In the genomic region with DNA sequence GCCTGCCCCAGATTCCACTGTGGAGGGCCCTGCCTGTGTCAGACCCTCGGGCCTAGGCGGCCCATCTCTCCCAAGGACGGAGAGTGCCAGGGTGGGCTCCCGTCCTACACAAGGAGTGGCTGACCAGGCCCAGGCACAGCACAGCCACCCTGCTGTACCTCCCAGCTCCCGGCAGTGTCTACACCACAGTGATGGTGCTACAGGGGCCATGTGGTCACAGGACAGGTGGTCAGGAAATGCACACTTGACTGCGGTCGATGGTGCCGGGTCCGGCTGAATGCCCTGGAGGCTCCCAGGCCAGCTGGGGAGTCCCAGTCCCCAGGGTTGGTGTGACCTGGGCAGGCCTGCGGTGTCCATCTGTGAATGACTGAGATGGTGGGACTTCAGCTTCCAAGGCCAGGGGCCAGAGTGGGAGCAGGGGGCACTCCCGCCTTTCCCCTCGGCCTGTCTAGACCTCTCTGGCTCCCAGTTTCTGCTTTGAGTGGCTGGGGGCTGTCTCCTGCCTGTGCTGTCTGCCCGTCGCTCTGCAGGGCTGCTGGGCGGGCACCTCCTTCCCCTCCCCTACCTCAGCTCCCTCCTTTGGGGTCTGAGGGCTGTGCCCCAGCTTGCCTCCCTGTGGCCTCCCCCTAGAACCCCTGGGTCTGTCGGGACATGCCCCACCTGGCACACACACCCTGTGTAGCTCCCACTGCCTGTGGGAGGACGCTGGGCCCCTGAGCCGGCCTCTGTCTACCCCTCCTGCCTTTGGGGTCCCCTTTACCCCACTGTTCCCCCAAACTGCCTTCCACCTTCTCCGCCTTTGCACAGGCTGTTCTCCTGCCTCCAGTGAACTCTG, we compare ENCODE assay signal across 19 cellular contexts. TPM values are rescaled to one million over a fixed set of nuclear protein-coding genes. Genes with fewer than 3 reads are reported as not detected.
A peak's percentile ranks its signal among the peaks of the same experiment; 100 is the strongest.
DNase-seq lines count a peak whose midpoint lies in the region; ATAC-seq and TF ChIP-seq lines count a peak whose summit lies in the region.
"Had no signal": no experiment of that assay in that cellular context is flagged by ENCODE, and none has a peak within 500 bp of the region (broad histone marks: within the 10 kb centered on the region; RNA-seq: fewer than 3 reads in every experiment).

No MANE protein-coding gene starts in this region.

- H2AFZ ChIP-seq in PC-9 = no peak overlapping the region

- H3K36me3 ChIP-seq in PC-9 (ENCODE audit: low read depth) (peaks cover 18% of the 10 kb centered on the region), ectodermal cell (ENCODE audit: control insufficient read depth, insufficient read depth, low read length) (peaks cover 8% of the 10 kb centered on the region)

- BruUV-seq in PC-9 (replicated peaks; lab: Mats Ljungman, UMichigan) = no TSS peak

- peaks cover 12% of the 10 kb centered on the region; the same call in 1 of the 2 replicates for H4K20me1 ChIP-seq in PC-9 (ENCODE audit: insufficient read depth)

- ATAC-seq in HG03442 (IDR thresholded peaks at IDR 0.05; ENCODE audit: unreplicated experiment) = no peak
- ATAC-seq in GM18909 (IDR thresholded peaks at IDR 0.05; ENCODE audit: poor library complexity, unreplicated experiment) = no peak
- ATAC-seq: CD8-positive, alpha-beta T cell; esophagus mucosa; naive thymus-derived CD4-positive, alpha-beta T cell; upper lobe of right lung had no signal

- CTCF ChIA-PET in PC-9 (lab: Charles Lee) = no interaction called here

- peaks cover 26% of the 10 kb centered on the region for H3K4me1 ChIP-seq in PC-9 (replicated peaks; ENCODE audit: insufficient read depth)
- peaks cover 4% of the 10 kb centered on the region for H3K4me1 ChIP-seq in ectodermal cell (ENCODE audit: control insufficient read depth, insufficient read depth, low read length)
- H3K4me1 ChIP-seq: colonic mucosa, upper lobe of right lung had no signal

- WGBS in ectodermal cell, 2 experiments = 94% methylated on average over 19 of the region's 19 CpGs

- no peak overlapping the region for H3K4me3 Mint-ChIP-seq in activated T-cell treated with anti-CD3 and anti-CD28 coated beads, Interleukin-2, amount 50 U/mL, for 24 hours
- H3K4me3 Mint-ChIP-seq: CD8-positive, alpha-beta T cell had no signal

- POLR2A ChIA-PET in PC-9 (lab: Charles Lee; ENCODE audit: unreplicated experiment) = interaction anchor here (1.0 kb wide), 1 partner anchor 27 kb away, joined by 5 read pairs; no protein-coding TSS in a partner anchor

- no peak for DNase-seq in activated T-cell treated with anti-CD3 and anti-CD28 coated beads, Interleukin-2, amount 50 U/mL, for 24 hours
- DNase-seq in activated T-cell treated with anti-CD3 and anti-CD28 coated beads for 4 hours (no peak), PC-9 (no peak), posterior vena cava (ENCODE audit: low spot score) (peak; percentile 77), T-helper 1 cell (no peak)
- DNase-seq: activated CD4-positive, alpha-beta T cell treated with anti-CD3 and anti-CD28 coated beads, Interleukin-2, amount 50 U/mL, for 4 hours; activated T-cell treated with anti-CD3 and anti-CD28 coated beads, Interleukin-2, amount 50 U/mL, for 48 hours; CD8-positive, alpha-beta T cell; GOT3; naive thymus-derived CD4-positive, alpha-beta T cell; NCI-H187; OCI-M1; stimulated activated naive CD4-positive, alpha-beta T cell; upper lobe of right lung had no signal

- peak overlapping the region; percentile 71 for H3K27ac Mint-ChIP-seq in activated T-cell treated with anti-CD3 and anti-CD28 coated beads, Interleukin-2, amount 50 U/mL, for 24 hours
- H3K27ac Mint-ChIP-seq: CD8-positive, alpha-beta T cell had no signal

- peak overlapping the region; percentile 2; the same call in 1 of the 2 replicates for H3K27ac ChIP-seq in PC-9
- peak overlapping the region; percentile 16 for H3K27ac ChIP-seq in ectodermal cell (ENCODE audit: insufficient read depth, low read depth, low read length, poor library complexity, severe bottlenecking)
- H3K27ac ChIP-seq: colonic mucosa, upper lobe of right lung had no signal

- no peaks in the 10 kb centered on the region for H3K9me3 Mint-ChIP-seq in activated T-cell treated with anti-CD3 and anti-CD28 coated beads, Interleukin-2, amount 50 U/mL, for 24 hours
- H3K9me3 Mint-ChIP-seq: CD8-positive, alpha-beta T cell had no signal

- peaks cover 17% of the 10 kb centered on the region for H3K79me2 ChIP-seq in PC-9 (ENCODE audit: low read depth)

- H3K27me3 ChIP-seq in PC-9 (ENCODE audit: insufficient read depth, low read depth) (no peaks in the 10 kb centered on the region), ectodermal cell (ENCODE audit: control insufficient read depth, insufficient read depth, low read length, poor library complexity, severe bottlenecking) (no peaks in the 10 kb centered on the region)
- H3K27me3 ChIP-seq: colonic mucosa, upper lobe of right lung had no signal

- peaks cover 2% of the 10 kb centered on the region for H3K4me1 Mint-ChIP-seq in activated T-cell treated with anti-CD3 and anti-CD28 coated beads, Interleukin-2, amount 50 U/mL, for 24 hours (ENCODE audit: low read depth)

- TF ChIP-seq CTCF in PC-9 (conservative IDR thresholded peaks at IDR 0.05) = no peak

- H3K9me3 ChIP-seq in PC-9 (ENCODE audit: insufficient read depth, low read depth) (no peaks in the 10 kb centered on the region), ectodermal cell (ENCODE audit: control insufficient read depth, low read length) (no peaks in the 10 kb centered on the region)
- H3K9me3 ChIP-seq: colonic mucosa, upper lobe of right lung had no signal

- H3K27me3 Mint-ChIP-seq in activated T-cell treated with anti-CD3 and anti-CD28 coated beads, Interleukin-2, amount 50 U/mL, for 24 hours = no peaks in the 10 kb centered on the region
- H3K27me3 Mint-ChIP-seq: naive thymus-derived CD4-positive, alpha-beta T cell had no signal

- H3K4me3 ChIP-seq in PC-9 (no peak overlapping the region), ectodermal cell (ENCODE audit: insufficient read depth, low read depth, low read length) (no peak overlapping the region)
- H3K4me3 ChIP-seq: colonic mucosa, upper lobe of right lung had no signal

- no peak overlapping the region for H3K4me2 ChIP-seq in PC-9

- intact Hi-C loops in PC-9 (cut with micrococcal nuclease; ENCODE audit: unreplicated experiment) = no loop called here
- intact Hi-C loops in posterior vena cava (cut with DNase I) = no loop called here

- peaks cover 47% of the 10 kb centered on the region for H3K36me3 Mint-ChIP-seq in activated T-cell treated with anti-CD3 and anti-CD28 coated beads, Interleukin-2, amount 50 U/mL, for 24 hours (ENCODE audit: low read depth)

- H3F3A ChIP-seq in PC-9 (ENCODE audit: insufficient read depth, low read depth) = peaks cover 47% of the 10 kb centered on the region

- no peaks in the 10 kb centered on the region for H3K9me2 ChIP-seq in PC-9 (ENCODE audit: insufficient read depth)

RNA-seq across cellular contexts. Expression of a gene that starts 12.5 kb away (rescaled TPM):
- total RNA-seq in PC-9 (2021) (47.6 and 72.5 TPM in 2 replicates), posterior vena cava (10 to 100 TPM; 30.7 to 33.9 TPM)
- 47.9 TPM for polyA plus RNA-seq in ectodermal cell (2013, experiment 1 of 4)
- 48.5 TPM for polyA plus RNA-seq in ectodermal cell (2013, experiment 2 of 4)
- 41.1 TPM for polyA plus RNA-seq in ectodermal cell (2013, experiment 3 of 4)
- polyA plus RNA-seq in ectodermal cell (2013, experiment 4 of 4) = 43.9 TPM

RNA-seq across cellular contexts. Expression of a gene that starts 12.8 kb away (rescaled TPM):
- 11.4 and 15.1 TPM in 2 replicates for total RNA-seq in PC-9 (2021)
- polyA plus RNA-seq in ectodermal cell (2013, experiment 1 of 4) = 31.4 TPM
- polyA plus RNA-seq in ectodermal cell (2013, experiment 2 of 4) = 32.5 TPM
- polyA plus RNA-seq in ectodermal cell (2013, experiment 3 of 4) = 26.4 TPM
- 29.6 TPM for polyA plus RNA-seq in ectodermal cell (2013, experiment 4 of 4)
- total RNA-seq in posterior vena cava = 10 to 100 TPM in 1 of 2 donors, 1 to 10 TPM in 1; 9.8 to 10.0 TPM

RNA-seq across cellular contexts. Expression of a gene that starts 15.5 kb away (rescaled TPM):
- total RNA-seq in PC-9 (2021) (48.8 and 50.7 TPM in 2 replicates), posterior vena cava (10 to 100 TPM; 12.7 to 15.8 TPM)
- polyA plus RNA-seq in ectodermal cell (2013, experiment 1 of 4) = 44.9 TPM
- polyA plus RNA-seq in ectodermal cell (2013, experiment 2 of 4) = 39.2 TPM
- 34.0 TPM for polyA plus RNA-seq in ectodermal cell (2013, experiment 3 of 4)
- 37.9 TPM for polyA plus RNA-seq in ectodermal cell (2013, experiment 4 of 4)

RNA-seq across cellular contexts. Expression of a gene that starts 16.2 kb away (rescaled TPM):
- total RNA-seq in PC-9 (2021) (64.8 and 70.8 TPM in 2 replicates), posterior vena cava (10 to 100 TPM; 52.2 to 54.6 TPM)
- polyA plus RNA-seq in ectodermal cell (2013, experiment 1 of 4) = 47.0 TPM
- polyA plus RNA-seq in ectodermal cell (2013, experiment 2 of 4) = 48.2 TPM
- 56.2 TPM for polyA plus RNA-seq in ectodermal cell (2013, experiment 3 of 4)
- polyA plus RNA-seq in ectodermal cell (2013, experiment 4 of 4) = 66.2 TPM

RNA-seq across cellular contexts. Expression of a gene that starts 18.6 kb away (rescaled TPM):
- total RNA-seq in PC-9 (2021) (32.2 and 37.5 TPM in 2 replicates), posterior vena cava (1 to 10 TPM; 7.4 to 7.8 TPM)
- polyA plus RNA-seq in ectodermal cell (2013, experiment 1 of 4) = 12.9 TPM
- 12.1 TPM for polyA plus RNA-seq in ectodermal cell (2013, experiment 2 of 4)
- polyA plus RNA-seq in ectodermal cell (2013, experiment 3 of 4) = 8.8 TPM
- polyA plus RNA-seq in ectodermal cell (2013, experiment 4 of 4) = 11.1 TPM
